ENCODE assay signal across 18 cellular contexts in the genomic region with DNA sequence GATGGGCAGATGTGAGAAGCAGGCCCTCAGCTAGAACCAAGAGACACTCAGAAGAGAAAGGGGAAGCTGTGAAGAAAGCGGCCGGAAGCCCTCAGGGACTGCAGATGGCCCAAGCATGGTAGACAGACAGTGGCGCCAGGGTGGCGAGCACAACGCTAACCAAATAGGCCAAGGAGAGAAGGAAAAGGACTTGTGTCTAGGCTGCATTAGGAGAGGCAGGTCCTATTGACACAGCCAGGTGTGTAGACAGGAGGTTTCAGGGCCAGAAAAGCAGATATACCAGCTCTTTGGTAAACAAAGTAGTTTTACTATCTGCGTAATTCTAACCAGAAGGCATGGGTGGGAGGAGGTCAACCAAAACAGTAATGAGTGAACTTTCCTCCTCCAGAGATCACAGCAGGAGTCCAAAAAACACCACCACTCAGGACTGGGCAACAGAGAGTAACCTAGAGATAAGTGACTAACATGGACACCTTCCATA. TPM values are rescaled to one million over a fixed set of nuclear protein-coding genes. Genes with fewer than 3 reads are reported as not detected.
DNase-seq lines count a peak whose midpoint lies in the region; ATAC-seq and TF ChIP-seq lines count a peak whose summit lies in the region.
"Had no signal": no experiment of that assay in that cellular context is flagged by ENCODE, and none has a peak within 500 bp of the region (broad histone marks: within the 10 kb centered on the region; RNA-seq: fewer than 3 reads in every experiment).

No MANE protein-coding gene starts in this region.

- H3K27ac ChIP-seq in heart left ventricle (no peak overlapping the region), spleen (peak overlapping the region in 3 of 8 donors; percentile 62 to 69 (median 63))
- H3K27ac ChIP-seq: ascending aorta, foreskin keratinocyte, upper lobe of left lung had no signal

- H3K4me3 Mint-ChIP-seq in HFFc6, result no peak overlapping the region
- H3K4me3 Mint-ChIP-seq: activated T-helper 17 cell treated with anti-CD3 and anti-CD28 coated beads, Interleukin-2, amount 50 U/mL, for 72 hours; nephron; T-helper 1 cell treated with Interleukin-12 subunit alpha and Interleukin-12 subunit beta and Interleukin-4 antibody, amounts not matched to agents 30 μg/mL and 1 μg/mL, for 36 hours had no signal

- DNase-seq in NCI-H510A treated with DMSO at 0.1 percent for 48 hours (lab: John Stamatoyannopoulos, UW), result peak; percentile 19
- no peak for DNase-seq in NCI-H510A (lab: John Stamatoyannopoulos, UW)
- peak; percentile 68 for DNase-seq in NCI-H69 (lab: John Stamatoyannopoulos, UW)
- peak in 3 of 5 donors; percentile 26 to 39 (median 29) for DNase-seq in heart left ventricle
- DNase-seq in spleen, result peak; percentile 85
- DNase-seq in GM13977 (ENCODE audit: low spot score), result no peak
- no peak for DNase-seq in BE2C
- DNase-seq in HFFc6, result no peak
- DNase-seq: activated CD4-positive, alpha-beta T cell treated with anti-CD3 and anti-CD28 coated beads, Interleukin-2, amount 50 U/mL, for 4 hours; DMS79; foreskin keratinocyte; NCI-H1105 treated with DMSO at 0.1 percent for 48 hours; stimulated activated CD4-positive, alpha-beta T cell treated with anti-CD3 and anti-CD28 coated beads, Interleukin-15, amount 100 ng/mL, for 24 hours had no signal

- H3K4me3 ChIP-seq in heart left ventricle (no peak overlapping the region), spleen (no peak overlapping the region), BE2C (ENCODE audit: low read depth, low read length) (no peak overlapping the region)
- H3K4me3 ChIP-seq: ascending aorta, upper lobe of left lung had no signal

- WGBS in heart left ventricle, 4 donors, result 86 to 91% (median 89%) methylated on average over 6 of the region's 6 CpGs
- WGBS in spleen, 5 donors, result 47 to 66% (median 59%) methylated on average over 6 of the region's 6 CpGs

- no peaks in the 10 kb centered on the region for H3K4me1 Mint-ChIP-seq in HFFc6 (ENCODE audit: low read depth)
- H3K4me1 Mint-ChIP-seq: nephron had no signal

- H3K9me3 ChIP-seq in heart left ventricle (peaks cover 0 to 4% (median 0%) of the 10 kb centered on the region in 12 donors), spleen (peaks cover 0 to 5% (median 4%) of the 10 kb centered on the region in 8 donors), BE2C (no peaks in the 10 kb centered on the region)
- H3K9me3 ChIP-seq: ascending aorta, upper lobe of left lung had no signal

- H3K36me3 Mint-ChIP-seq in HFFc6 (ENCODE audit: low read depth), result peaks cover 17% of the 10 kb centered on the region

- H3K4me1 ChIP-seq in heart left ventricle, result peaks cover 0 to 7% (median 0%) of the 10 kb centered on the region in 12 donors
- H3K4me1 ChIP-seq in spleen, result peaks cover 9 to 58% (median 31%) of the 10 kb centered on the region in 6 donors
- peaks cover 11% of the 10 kb centered on the region for H3K4me1 ChIP-seq in BE2C
- H3K4me1 ChIP-seq: upper lobe of left lung had no signal

- no peak for TF ChIP-seq POLR2A in heart left ventricle (IDR thresholded peaks at IDR 0.05)
- no peak for TF ChIP-seq POLR2A in spleen (IDR thresholded peaks at IDR 0.05)

- no peaks in the 10 kb centered on the region for H3K9me3 Mint-ChIP-seq in HFFc6
- H3K9me3 Mint-ChIP-seq: activated T-helper 17 cell treated with anti-CD3 and anti-CD28 coated beads, Interleukin-2, amount 50 U/mL, for 72 hours had no signal

- intact Hi-C loops in heart left ventricle (cut with DNase I) (no loop called here), spleen (cut with DNase I; ENCODE audit: low total_unique reads) (no loop called here)

- TF ChIP-seq CTCF in heart left ventricle (IDR thresholded peaks at IDR 0.05) (no peak), spleen (IDR thresholded peaks at IDR 0.05 in 8 of 11, conservative IDR thresholded peaks at IDR 0.05 in 3 of 11) (no peak), GM13977 (IDR thresholded peaks at IDR 0.05; ENCODE audit: extremely low read depth, insufficient read depth, missing control alignments) (no peak), BE2C (IDR thresholded peaks at IDR 0.05; ENCODE audit: low read depth, low read length) (no peak), HFFc6 (IDR thresholded peaks at IDR 0.05) (no peak)

- no peaks in the 10 kb centered on the region for H3K27me3 Mint-ChIP-seq in HFFc6 (ENCODE audit: insufficient read depth)
- H3K27me3 Mint-ChIP-seq: activated T-helper 17 cell treated with anti-CD3 and anti-CD28 coated beads, Interleukin-2, amount 50 U/mL, for 72 hours had no signal

- in situ Hi-C loops in GM13977 (cut with MboI; ENCODE audit: low pct_unique_long_range_greater_than_20kb, low sequenced_read_pairs, unreplicated experiment), result no loop called here

- H3K27ac Mint-ChIP-seq in HFFc6, result no peak overlapping the region
- H3K27ac Mint-ChIP-seq: nephron; T-helper 1 cell treated with Interleukin-12 subunit alpha and Interleukin-12 subunit beta and Interleukin-4 antibody, amounts not matched to agents 30 μg/mL and 1 μg/mL, for 36 hours had no signal

- H3K27me3 ChIP-seq in heart left ventricle (no peaks in the 10 kb centered on the region), spleen (replicated peaks in 1 of 7) (no peaks in the 10 kb centered on the region), BE2C (no peaks in the 10 kb centered on the region)
- H3K27me3 ChIP-seq: ascending aorta, foreskin keratinocyte, upper lobe of left lung had no signal

- peak in 2 of 4 donors; percentile 24 to 50 for ATAC-seq in heart left ventricle
- ATAC-seq: activated T-helper 17 cell treated with anti-CD3 and anti-CD28 coated beads, Interleukin-2, amount 50 U/mL, for 72 hours; foreskin keratinocyte had no signal

- H3K36me3 ChIP-seq in heart left ventricle, result peaks cover 0 to 67% (median 29%) of the 10 kb centered on the region in 9 donors
- H3K36me3 ChIP-seq in spleen, result peaks cover 0 to 92% (median 24%) of the 10 kb centered on the region in 6 donors
- H3K36me3 ChIP-seq in BE2C, result no peaks in the 10 kb centered on the region; the same call in 1 of the 2 replicates

RNA-seq across cellular contexts. Expression of gene MAP7, which starts 15.8 kb away (rescaled TPM):
- total RNA-seq in heart left ventricle (1 to 10 TPM; 1.0 to 3.2 (median 2.5) TPM), spleen (1 to 10 TPM; 1.3 to 4.9 (median 3.3) TPM)
- polyA plus RNA-seq in heart left ventricle (1 to 10 TPM in 1 of 2 donors, under 1 TPM in 1; 0.86 to 1.1 TPM), spleen (1 to 10 TPM in 1 of 3 donors, under 1 TPM in 2; 0.67 to 1.4 (median 0.74) TPM)
- polyA plus RNA-seq in BE2C (2012; ENCODE audit: insufficient read depth, insufficient read length, low read depth), result 16.1 TPM
- under 1 TPM; 0.14 to 0.65 (median 0.51) TPM for total RNA-seq in HFFc6 (2021; fragmentation: NEBNext Ultra II Directional; extraction: Animal tissue kit (Norgen Biotek cat#: 25700))
- total RNA-seq: ascending aorta had no signal

Comparison
In these comparisons a context has a peak if more than half of its experiments do, and no peak if none do; other contexts are left out.
1. DNase-seq: peak in NCI-H510A treated with DMSO at 0.1 percent for 48 hours (single experiment), NCI-H69 (single experiment), heart left ventricle (3 of 5) and spleen (single experiment); none in NCI-H510A (single experiment), GM13977 (single experiment), BE2C (single experiment) and HFFc6 (single experiment).